Comparison of ENCODE assay signal across 1 cellular context in the genomic region with DNA sequence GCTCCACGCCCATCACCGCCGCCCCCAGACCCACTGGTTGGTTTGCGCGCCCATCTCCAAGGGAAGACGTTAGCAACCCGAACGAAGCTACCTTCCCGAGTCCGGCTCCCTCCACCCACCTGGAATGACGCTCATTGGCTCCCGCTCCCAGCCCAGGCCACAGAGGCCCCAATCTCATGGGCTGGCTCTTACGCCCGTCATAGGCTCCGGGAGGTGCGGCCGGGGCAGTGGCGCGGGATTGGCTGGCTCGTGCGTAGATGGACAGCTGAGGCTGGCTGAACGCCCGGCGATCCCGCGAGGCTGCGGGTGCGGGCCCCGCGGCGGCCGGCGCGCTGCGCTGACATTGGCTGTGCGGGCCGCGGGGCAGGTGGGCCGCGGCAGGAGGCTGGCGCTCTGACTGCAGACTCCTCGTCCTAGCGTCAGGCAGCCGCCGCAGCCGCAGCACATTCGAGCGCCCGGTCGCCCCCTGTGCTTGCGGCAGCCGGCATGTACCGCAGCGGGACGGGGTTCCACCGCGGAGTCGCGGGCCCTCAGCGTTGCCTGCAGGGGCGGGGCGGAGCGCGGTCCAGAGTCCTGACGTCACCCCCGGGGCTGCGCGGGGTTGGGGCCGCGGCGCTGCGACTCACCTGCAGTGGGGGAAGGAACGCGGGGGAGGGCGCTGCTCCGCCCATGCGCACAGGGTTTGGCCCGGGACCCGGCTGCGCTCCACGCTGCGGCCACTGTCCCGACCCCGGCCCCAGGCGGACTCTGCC.
TF ChIP-seq lines count a peak whose summit lies in the region.

No MANE protein-coding gene starts in this region.

TF ChIP-seq in HepG2, 621 proteins besides CTCF, POLR2A, EP300 and RAD21 (continued from another document and continues in another):
- no peak for TF ChIP-seq SMAD3 (CRISPR knock-in tag; IDR thresholded peaks at IDR 0.05)
- TF ChIP-seq, protein P1, sequence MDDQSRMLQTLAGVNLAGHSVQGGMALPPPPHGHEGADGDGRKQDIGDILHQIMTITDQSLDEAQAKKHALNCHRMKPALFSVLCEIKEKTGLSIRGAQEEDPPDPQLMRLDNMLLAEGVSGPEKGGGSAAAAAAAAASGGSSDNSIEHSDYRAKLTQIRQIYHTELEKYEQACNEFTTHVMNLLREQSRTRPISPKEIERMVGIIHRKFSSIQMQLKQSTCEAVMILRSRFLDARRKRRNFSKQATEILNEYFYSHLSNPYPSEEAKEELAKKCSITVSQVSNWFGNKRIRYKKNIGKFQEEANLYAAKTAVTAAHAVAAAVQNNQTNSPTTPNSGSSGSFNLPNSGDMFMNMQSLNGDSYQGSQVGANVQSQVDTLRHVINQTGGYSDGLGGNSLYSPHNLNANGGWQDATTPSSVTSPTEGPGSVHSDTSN (CRISPR knock-in tag; IDR thresholded peaks at IDR 0.05; ENCODE audit: borderline replicate concordance): peak; percentile 92; the same call in 1 of the 2 replicates
- TF ChIP-seq SOX6 (IDR thresholded peaks at IDR 0.05): no peak
- peak; percentile 74; the same call in 1 of the 2 replicates for TF ChIP-seq SOX6 (CRISPR knock-in tag; IDR thresholded peaks at IDR 0.05)
- TF ChIP-seq DMTF1 (CRISPR knock-in tag; IDR thresholded peaks at IDR 0.05): no peak
- TF ChIP-seq TP53 (CRISPR knock-in tag; conservative IDR thresholded peaks at IDR 0.05): peak; percentile 70; the same call in 1 of the 2 replicates
- TF ChIP-seq, protein P2, sequence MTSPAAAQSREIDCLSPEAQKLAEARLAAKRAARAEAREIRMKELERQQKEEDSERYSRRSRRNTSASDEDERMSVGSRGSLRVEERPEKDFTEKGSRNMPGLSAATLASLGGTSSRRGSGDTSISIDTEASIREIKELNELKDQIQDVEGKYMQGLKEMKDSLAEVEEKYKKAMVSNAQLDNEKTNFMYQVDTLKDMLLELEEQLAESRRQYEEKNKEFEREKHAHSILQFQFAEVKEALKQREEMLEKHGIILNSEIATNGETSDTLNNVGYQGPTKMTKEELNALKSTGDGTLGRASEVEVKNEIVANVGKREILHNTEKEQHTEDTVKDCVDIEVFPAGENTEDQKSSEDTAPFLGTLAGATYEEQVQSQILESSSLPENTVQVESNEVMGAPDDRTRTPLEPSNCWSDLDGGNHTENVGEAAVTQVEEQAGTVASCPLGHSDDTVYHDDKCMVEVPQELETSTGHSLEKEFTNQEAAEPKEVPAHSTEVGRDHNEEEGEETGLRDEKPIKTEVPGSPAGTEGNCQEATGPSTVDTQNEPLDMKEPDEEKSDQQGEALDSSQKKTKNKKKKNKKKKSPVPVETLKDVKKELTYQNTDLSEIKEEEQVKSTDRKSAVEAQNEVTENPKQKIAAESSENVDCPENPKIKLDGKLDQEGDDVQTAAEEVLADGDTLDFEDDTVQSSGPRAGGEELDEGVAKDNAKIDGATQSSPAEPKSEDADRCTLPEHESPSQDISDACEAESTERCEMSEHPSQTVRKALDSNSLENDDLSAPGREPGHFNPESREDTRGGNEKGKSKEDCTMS (CRISPR knock-in tag; conservative IDR thresholded peaks at IDR 0.05): no peak
- TF ChIP-seq ZNF841 (CRISPR knock-in tag; IDR thresholded peaks at IDR 0.05; ENCODE audit: borderline replicate concordance): no peak
- TF ChIP-seq ZBTB39 (CRISPR knock-in tag; IDR thresholded peaks at IDR 0.05): no peak
- no peak; the same call in none of the 2 replicates for TF ChIP-seq SP4 (CRISPR knock-in tag; IDR thresholded peaks at IDR 0.05)
- TF ChIP-seq, protein P3, sequence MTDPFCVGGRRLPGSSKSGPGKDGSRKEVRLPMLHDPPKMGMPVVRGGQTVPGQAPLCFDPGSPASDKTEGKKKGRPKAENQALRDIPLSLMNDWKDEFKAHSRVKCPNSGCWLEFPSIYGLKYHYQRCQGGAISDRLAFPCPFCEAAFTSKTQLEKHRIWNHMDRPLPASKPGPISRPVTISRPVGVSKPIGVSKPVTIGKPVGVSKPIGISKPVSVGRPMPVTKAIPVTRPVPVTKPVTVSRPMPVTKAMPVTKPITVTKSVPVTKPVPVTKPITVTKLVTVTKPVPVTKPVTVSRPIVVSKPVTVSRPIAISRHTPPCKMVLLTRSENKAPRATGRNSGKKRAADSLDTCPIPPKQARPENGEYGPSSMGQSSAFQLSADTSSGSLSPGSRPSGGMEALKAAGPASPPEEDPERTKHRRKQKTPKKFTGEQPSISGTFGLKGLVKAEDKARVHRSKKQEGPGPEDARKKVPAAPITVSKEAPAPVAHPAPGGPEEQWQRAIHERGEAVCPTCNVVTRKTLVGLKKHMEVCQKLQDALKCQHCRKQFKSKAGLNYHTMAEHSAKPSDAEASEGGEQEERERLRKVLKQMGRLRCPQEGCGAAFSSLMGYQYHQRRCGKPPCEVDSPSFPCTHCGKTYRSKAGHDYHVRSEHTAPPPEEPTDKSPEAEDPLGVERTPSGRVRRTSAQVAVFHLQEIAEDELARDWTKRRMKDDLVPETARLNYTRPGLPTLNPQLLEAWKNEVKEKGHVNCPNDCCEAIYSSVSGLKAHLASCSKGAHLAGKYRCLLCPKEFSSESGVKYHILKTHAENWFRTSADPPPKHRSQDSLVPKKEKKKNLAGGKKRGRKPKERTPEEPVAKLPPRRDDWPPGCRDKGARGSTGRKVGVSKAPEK (CRISPR knock-in tag; IDR thresholded peaks at IDR 0.05; ENCODE audit: borderline replicate concordance): no peak
- no peak for TF ChIP-seq ZNF816 (CRISPR knock-in tag; IDR thresholded peaks at IDR 0.05; ENCODE audit: borderline replicate concordance)
- peak; percentile 49 for TF ChIP-seq TEF (CRISPR knock-in tag; IDR thresholded peaks at IDR 0.05)
- TF ChIP-seq TCF12 (IDR thresholded peaks at IDR 0.05): no peak
- peak; percentile 19; the same call in 1 of the 2 replicates for TF ChIP-seq TCF12 (CRISPR knock-in tag; IDR thresholded peaks at IDR 0.05)
- TF ChIP-seq ZNF724P (CRISPR knock-in tag; IDR thresholded peaks at IDR 0.05; ENCODE audit: borderline replicate concordance): peak; percentile 81; the same call in 1 of the 2 replicates
- TF ChIP-seq GTF3A (CRISPR knock-in tag; conservative IDR thresholded peaks at IDR 0.05): no peak
- TF ChIP-seq MBNL3 (CRISPR knock-in tag; conservative IDR thresholded peaks at IDR 0.05): no peak
- TF ChIP-seq ZEB1 (IDR thresholded peaks at IDR 0.05; ENCODE audit: insufficient replicate concordance, low read depth): no peak
- TF ChIP-seq ZNF839 (CRISPR knock-in tag; IDR thresholded peaks at IDR 0.05; ENCODE audit: borderline replicate concordance): peak; percentile 50; the same call in 1 of the 2 replicates
- peak; percentile 81 for TF ChIP-seq DMAP1 (CRISPR knock-in tag; IDR thresholded peaks at IDR 0.05)
- TF ChIP-seq ZNF367 (CRISPR knock-in tag; IDR thresholded peaks at IDR 0.05; ENCODE audit: borderline replicate concordance): no peak
- peak; percentile 64; the same call in 1 of the 2 replicates for TF ChIP-seq ZNF441 (CRISPR knock-in tag; IDR thresholded peaks at IDR 0.05; ENCODE audit: borderline replicate concordance)
- peak; percentile 74; the same call in 1 of the 2 replicates for TF ChIP-seq MAX (IDR thresholded peaks at IDR 0.05)
- no peak for TF ChIP-seq ZNF737 (CRISPR knock-in tag; IDR thresholded peaks at IDR 0.05; ENCODE audit: borderline replicate concordance)
- TF ChIP-seq ATRX (CRISPR knock-in tag; IDR thresholded peaks at IDR 0.05; ENCODE audit: borderline replicate concordance): no peak
- peak; percentile 78 for TF ChIP-seq ZNF687 (CRISPR knock-in tag; IDR thresholded peaks at IDR 0.05)
- no peak; the same call in 1 of the 2 replicates for TF ChIP-seq NCOA2 (CRISPR knock-in tag; IDR thresholded peaks at IDR 0.05)
- no peak for TF ChIP-seq TRIM24 (CRISPR knock-in tag; IDR thresholded peaks at IDR 0.05)
- no peak; the same call in 1 of the 2 replicates for TF ChIP-seq ISL2 (CRISPR knock-in tag; IDR thresholded peaks at IDR 0.05)
- TF ChIP-seq ZNF7 (CRISPR knock-in tag; IDR thresholded peaks at IDR 0.05): no peak
- TF ChIP-seq ZNF513 (CRISPR knock-in tag; conservative IDR thresholded peaks at IDR 0.05): no peak
- no peak for TF ChIP-seq ZNF530 (CRISPR knock-in tag; IDR thresholded peaks at IDR 0.05; ENCODE audit: low read depth)
- no peak for TF ChIP-seq YEATS2 (CRISPR knock-in tag; IDR thresholded peaks at IDR 0.05; ENCODE audit: borderline replicate concordance)
- TF ChIP-seq ZNF557 (CRISPR knock-in tag; IDR thresholded peaks at IDR 0.05): 0 out of 2 replicates have a peak, but pooled peaks have one; percentile 29
- TF ChIP-seq, protein P4, sequence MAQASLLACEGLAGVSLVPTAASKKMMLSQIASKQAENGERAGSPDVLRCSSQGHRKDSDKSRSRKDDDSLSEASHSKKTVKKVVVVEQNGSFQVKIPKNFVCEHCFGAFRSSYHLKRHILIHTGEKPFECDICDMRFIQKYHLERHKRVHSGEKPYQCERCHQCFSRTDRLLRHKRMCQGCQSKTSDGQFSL (CRISPR knock-in tag; IDR thresholded peaks at IDR 0.05): 0 out of 2 replicates have a peak, but pooled peaks have one; percentile 3
- no peak; the same call in none of the 2 replicates for TF ChIP-seq ZNF274 (CRISPR knock-in tag; IDR thresholded peaks at IDR 0.05)
- TF ChIP-seq ZNF552 (CRISPR knock-in tag; IDR thresholded peaks at IDR 0.05; ENCODE audit: borderline replicate concordance): peak; percentile 56; the same call in 1 of the 2 replicates
- no peak for TF ChIP-seq SRSF1 (optimal IDR thresholded peaks at IDR 0.05; ENCODE audit: low read depth, low read length)
- TF ChIP-seq KAT8 (CRISPR knock-in tag; IDR thresholded peaks at IDR 0.05): no peak; the same call in 1 of the 2 replicates
